ENCODE assay signal across 12 cellular contexts in the genomic region with DNA sequence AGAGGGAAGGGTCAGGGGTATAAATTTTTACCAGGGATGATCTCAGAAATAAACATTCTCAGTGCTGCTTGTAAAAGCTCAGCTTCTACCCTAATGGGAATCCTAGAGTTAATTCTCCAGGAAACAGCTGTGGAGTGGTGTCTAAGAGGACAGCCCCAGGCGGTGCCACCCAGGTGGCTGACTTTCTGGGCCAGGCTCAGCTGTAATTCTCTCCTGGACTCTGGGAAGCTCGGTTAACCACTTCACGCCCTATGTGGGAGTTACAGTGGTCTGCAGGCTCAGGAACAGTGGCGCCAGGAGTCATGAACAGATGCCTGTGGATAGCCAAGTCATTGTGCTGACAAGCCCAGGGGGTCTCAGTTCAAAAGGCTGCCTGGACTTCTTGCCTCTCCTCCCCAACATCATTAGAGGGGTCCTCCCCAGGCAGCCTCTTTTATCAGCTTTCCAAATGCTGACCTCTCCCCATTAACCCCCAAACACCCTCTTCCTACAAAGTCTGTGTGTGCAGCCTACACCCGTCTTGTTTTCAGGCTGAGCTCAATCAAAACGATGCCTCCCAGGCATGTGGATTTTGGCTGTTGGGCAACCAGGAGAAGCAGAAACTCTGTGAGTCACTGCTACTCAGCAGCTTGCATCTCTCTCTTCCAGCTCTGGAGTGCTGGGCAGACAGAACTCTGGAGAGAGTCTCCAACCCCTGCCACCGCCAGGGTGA. TPM values are rescaled to one million over a fixed set of nuclear protein-coding genes. Genes with fewer than 3 reads are reported as not detected.
A peak's percentile ranks its signal among the peaks of the same experiment; 100 is the strongest.
DNase-seq lines count a peak whose midpoint lies in the region; ATAC-seq and TF ChIP-seq lines count a peak whose summit lies in the region.
"Had no signal": no experiment of that assay in that cellular context is flagged by ENCODE, and none has a peak within 500 bp of the region (broad histone marks: within the 10 kb centered on the region; RNA-seq: fewer than 3 reads in every experiment).

No MANE protein-coding gene starts in this region.

- no peak overlapping the region for H2AFZ ChIP-seq in smooth muscle cell (ENCODE audit: low read depth)

- no peak overlapping the region for H3K9ac ChIP-seq in smooth muscle cell (ENCODE audit: low read depth)

- POLR2A ChIA-PET in CD8-positive, alpha-beta memory T cell (lab: Charles Lee): no interaction called here

- H3K4me2 ChIP-seq in smooth muscle cell: peak overlapping the region; percentile 74

- H3K4me1 Mint-ChIP-seq in CD8-positive, alpha-beta memory T cell: no peaks in the 10 kb centered on the region
- no peaks in the 10 kb centered on the region for H3K4me1 Mint-ChIP-seq in immature natural killer cell
- H3K4me1 Mint-ChIP-seq: B cell had no signal

- no peaks in the 10 kb centered on the region for H3K36me3 Mint-ChIP-seq in CD8-positive, alpha-beta memory T cell
- H3K36me3 Mint-ChIP-seq in immature natural killer cell: no peaks in the 10 kb centered on the region

- H3K4me3 Mint-ChIP-seq in CD8-positive, alpha-beta memory T cell: no peak overlapping the region
- H3K4me3 Mint-ChIP-seq in immature natural killer cell: no peak overlapping the region
- H3K4me3 Mint-ChIP-seq: B cell had no signal

- peak; percentile 15 for DNase-seq in NCI-H2107 treated with DMSO at 0.1 percent for 48 hours (lab: John Stamatoyannopoulos, UW; ENCODE audit: unreplicated experiment)
- no peak for DNase-seq in NCI-H2107 (lab: John Stamatoyannopoulos, UW)
- DNase-seq in NCI-H524 (lab: John Stamatoyannopoulos, UW): peak; percentile 66 to 80
- peak; percentile 90 for DNase-seq in epithelial cell of esophagus (ENCODE audit: low read depth)
- DNase-seq in smooth muscle cell (lab: John Stamatoyannopoulos, UW; ENCODE audit: unreplicated experiment): peak; percentile 41
- no peak for DNase-seq in CD8-positive, alpha-beta memory T cell
- DNase-seq in immature natural killer cell: no peak
- DNase-seq: effector CD4-positive, alpha-beta T cell had no signal

- H3K27ac ChIP-seq in smooth muscle cell (ENCODE audit: low read depth): peak overlapping the region; percentile 50
- no peak overlapping the region for H3K27ac ChIP-seq in CD8-positive, alpha-beta memory T cell (ENCODE audit: low read depth, low read length)

- no peaks in the 10 kb centered on the region for H3K9me3 ChIP-seq in smooth muscle cell (replicated peaks; ENCODE audit: low read depth)
- H3K9me3 ChIP-seq in CD8-positive, alpha-beta memory T cell (ENCODE audit: low read length): no peaks in the 10 kb centered on the region

- no peaks in the 10 kb centered on the region for H4K20me1 ChIP-seq in smooth muscle cell (ENCODE audit: low read depth)

- CTCF ChIA-PET in CD8-positive, alpha-beta memory T cell (lab: Charles Lee): no interaction called here

- H3K36me3 ChIP-seq in smooth muscle cell (ENCODE audit: low read depth): no peaks in the 10 kb centered on the region
- no peaks in the 10 kb centered on the region for H3K36me3 ChIP-seq in CD8-positive, alpha-beta memory T cell (ENCODE audit: insufficient read depth, low read length)

- 7% methylated on average over 7 of the region's 7 CpGs for WGBS in smooth muscle cell (ENCODE audit: low lambda C conversion rate)

- H3K4me1 ChIP-seq in smooth muscle cell (ENCODE audit: low read depth): peaks cover 7% of the 10 kb centered on the region
- no peaks in the 10 kb centered on the region for H3K4me1 ChIP-seq in CD8-positive, alpha-beta memory T cell (ENCODE audit: insufficient read depth, low read length)

- H3K9me3 Mint-ChIP-seq in CD8-positive, alpha-beta memory T cell: no peaks in the 10 kb centered on the region
- H3K9me3 Mint-ChIP-seq in immature natural killer cell: peaks cover 0 to 2% (median 0%) of the 10 kb centered on the region in 6 donors

- H3K4me3 ChIP-seq in epithelial cell of esophagus (ENCODE audit: low read length): no peak overlapping the region
- no peak overlapping the region for H3K4me3 ChIP-seq in smooth muscle cell
- H3K4me3 ChIP-seq in CD8-positive, alpha-beta memory T cell (ENCODE audit: low read length): no peak overlapping the region

- TF ChIP-seq CTCF in epithelial cell of esophagus (IDR thresholded peaks at IDR 0.05; ENCODE audit: insufficient read depth, low read depth, low read length, missing control alignments): no peak
- TF ChIP-seq CTCF in smooth muscle cell (IDR thresholded peaks at IDR 0.05; ENCODE audit: borderline replicate concordance, insufficient read depth, poor library complexity, severe bottlenecking): no peak

- no peak for ATAC-seq in HG02571 (IDR thresholded peaks at IDR 0.05; ENCODE audit: unreplicated experiment)

- H3K27me3 ChIP-seq in smooth muscle cell (ENCODE audit: low read depth): no peaks in the 10 kb centered on the region
- H3K27me3 ChIP-seq in CD8-positive, alpha-beta memory T cell (ENCODE audit: insufficient read depth, low read length, poor library complexity, severe bottlenecking): peaks cover 6% of the 10 kb centered on the region

- peaks cover 9% of the 10 kb centered on the region for H3F3A ChIP-seq in smooth muscle cell (ENCODE audit: low read depth)

- H3K27ac Mint-ChIP-seq in CD8-positive, alpha-beta memory T cell: no peak overlapping the region
- H3K27ac Mint-ChIP-seq in immature natural killer cell: no peak overlapping the region
- H3K27ac Mint-ChIP-seq: B cell had no signal

- peaks cover 10 to 31% of the 10 kb centered on the region in 2 donors for H3K27me3 Mint-ChIP-seq in CD8-positive, alpha-beta memory T cell
- peaks cover 4 to 11% (median 6%) of the 10 kb centered on the region in 3 donors for H3K27me3 Mint-ChIP-seq in immature natural killer cell (ENCODE audit: low read depth in 3 of 3)

- no peaks in the 10 kb centered on the region for H3K79me2 ChIP-seq in smooth muscle cell (ENCODE audit: low read depth)

RNA-seq across cellular contexts. Expression of gene HHIPL2, which starts 1.2 kb away (rescaled TPM):
- 0.63 TPM in 1 of 2 replicates, not detected in the other for total RNA-seq in smooth muscle cell
- polyA plus RNA-seq in smooth muscle cell: 1.1 and 1.3 TPM in 2 replicates
- total RNA-seq in CD8-positive, alpha-beta memory T cell: under 1 TPM; 0.28 to 0.29 TPM
- polyA plus RNA-seq in CD8-positive, alpha-beta memory T cell: not detected
- polyA plus RNA-seq in immature natural killer cell: not detected
- total RNA-seq: H1, pulmonary artery endothelial cell had no signal

RNA-seq across cellular contexts. Expression of gene TAF1A, which starts 43.0 kb away (rescaled TPM):
- total RNA-seq in smooth muscle cell: 7.4 and 10.6 TPM in 2 replicates
- polyA plus RNA-seq in smooth muscle cell: 5.1 and 6.2 TPM in 2 replicates
- total RNA-seq in CD8-positive, alpha-beta memory T cell: 10 to 100 TPM; 21.3 to 22.9 TPM
- 5.8 TPM for polyA plus RNA-seq in CD8-positive, alpha-beta memory T cell
- polyA plus RNA-seq in immature natural killer cell: 1 to 10 TPM in 2 of 3 donors, under 1 TPM in 1; 0.98 to 8.3 (median 3.4) TPM

Comparison
In these comparisons a context has a peak if more than half of its experiments do, and no peak if none do; other contexts are left out.
1. DNase-seq: peak in NCI-H2107 treated with DMSO at 0.1 percent for 48 hours (single experiment), NCI-H524 (2 of 2), epithelial cell of esophagus (single experiment) and smooth muscle cell (single experiment); none in NCI-H2107 (single experiment), CD8-positive, alpha-beta memory T cell (0 of 5) and immature natural killer cell (0 of 3).